11 cellular contexts compared by ENCODE assay signal in genomic region chr19:16569609-16570320, GRCh38. TPM values are rescaled to one million over a fixed set of nuclear protein-coding genes. Genes with fewer than 3 reads are reported as not detected.
A peak's percentile ranks its signal among the peaks of the same experiment; 100 is the strongest.
DNase-seq lines count a peak whose midpoint lies in the region; ATAC-seq, FAIRE-seq and TF ChIP-seq lines count a peak whose summit lies in the region.
"Had no signal": no experiment of that assay in that cellular context is flagged by ENCODE, and none has a peak within 500 bp of the region (broad histone marks: within the 10 kb centered on the region; RNA-seq: fewer than 3 reads in every experiment).

No MANE protein-coding gene starts in this region.

- peaks cover 12 to 17% of the 10 kb centered on the region in 2 donors for H3K36me3 Mint-ChIP-seq in activated T-cell treated with anti-CD3 and anti-CD28 coated beads, Interleukin-2, amount 50 U/mL, for 72 hours (ENCODE audit: insufficient read depth in 2 of 2)
- H3K36me3 Mint-ChIP-seq in activated CD4-positive, alpha-beta memory T cell treated with anti-CD3 and anti-CD28 coated beads, Interleukin-2, amount 10 ng/mL, durations not matched to agents 7 days and 5 days (ENCODE audit: low read depth): peaks cover 67% of the 10 kb centered on the region
- peaks cover 26% of the 10 kb centered on the region for H3K36me3 Mint-ChIP-seq in stimulated activated memory B cell treated with anti-CD40 and anti-IgM and Interleukin-4, amounts not matched to agents 10 μg/mL and 1 μg/mL and 100 μg/mL, for 72 hours

- POLR2A ChIA-PET in activated CD4-positive, alpha-beta memory T cell treated with anti-CD3 and anti-CD28 coated beads, Interleukin-2, amount 10 ng/mL, durations not matched to agents 7 days and 5 days (lab: Charles Lee): interaction anchor here (1.0 to 3.4 kb wide), 3 partner anchors 15 to 58 kb away, joined by 3 to 14 read pairs (median 6); partner anchors contain the start of gene MED26

- CTCF ChIA-PET in activated CD4-positive, alpha-beta memory T cell treated with anti-CD3 and anti-CD28 coated beads, Interleukin-2, amount 10 ng/mL, durations not matched to agents 7 days and 5 days (lab: Charles Lee): no interaction called here

- no peak overlapping the region for H3K4me3 ChIP-seq in left lung
- H3K4me3 ChIP-seq: testis had no signal

- peaks cover 35 to 61% of the 10 kb centered on the region in 2 donors for H3K4me1 ChIP-seq in left lung

- intact Hi-C loops in left lung (cut with DNase I): loop anchor here in 1 of 2 donors (10.0 kb wide), 1 partner anchor 55 kb away; the partner anchor contains the start of gene MED26

- H3K4me3 Mint-ChIP-seq in activated T-cell treated with anti-CD3 and anti-CD28 coated beads, Interleukin-2, amount 50 U/mL, for 72 hours: peak overlapping the region in 1 of 2 donors; percentile 20
- peak overlapping the region; percentile 87 for H3K4me3 Mint-ChIP-seq in activated CD4-positive, alpha-beta memory T cell treated with anti-CD3 and anti-CD28 coated beads, Interleukin-2, amount 10 ng/mL, durations not matched to agents 7 days and 5 days
- no peak overlapping the region for H3K4me3 Mint-ChIP-seq in stimulated activated memory B cell treated with anti-CD40 and anti-IgM and Interleukin-4, amounts not matched to agents 10 μg/mL and 1 μg/mL and 100 μg/mL, for 72 hours

- no peaks in the 10 kb centered on the region for H3K27me3 ChIP-seq in left lung
- H3K27me3 ChIP-seq: testis had no signal

- H3K4me1 Mint-ChIP-seq in activated T-cell treated with anti-CD3 and anti-CD28 coated beads, Interleukin-2, amount 50 U/mL, for 72 hours (ENCODE audit: low read depth): peaks cover 68% of the 10 kb centered on the region
- H3K4me1 Mint-ChIP-seq in activated CD4-positive, alpha-beta memory T cell treated with anti-CD3 and anti-CD28 coated beads, Interleukin-2, amount 10 ng/mL, durations not matched to agents 7 days and 5 days: peaks cover 76% of the 10 kb centered on the region
- H3K4me1 Mint-ChIP-seq in stimulated activated memory B cell treated with anti-CD40 and anti-IgM and Interleukin-4, amounts not matched to agents 10 μg/mL and 1 μg/mL and 100 μg/mL, for 72 hours: peaks cover 59% of the 10 kb centered on the region

- H3K27ac ChIP-seq in left lung: peak overlapping the region; percentile 45 to 76
- H3K27ac ChIP-seq: testis had no signal

- no peak for DNase-seq in activated T-cell treated with anti-CD3 and anti-CD28 coated beads, Interleukin-2, amount 50 U/mL, for 72 hours
- DNase-seq in activated T-cell treated with anti-CD3 and anti-CD28 coated beads, Interleukin-2, amount 50 U/mL, for 1 hour: no peak
- no peak for DNase-seq in activated CD4-positive, alpha-beta memory T cell treated with anti-CD3 and anti-CD28 coated beads, Interleukin-2, amount 10 ng/mL, durations not matched to agents 7 days and 5 days
- DNase-seq in left lung (peak in 1 of 2 donors; percentile 70), epidermal melanocyte (ENCODE audit: insufficient read length, low spot score) (no peak), D721Med (ENCODE audit: insufficient read length, low spot score) (no peak), H4 (ENCODE audit: low spot score) (no peak)
- DNase-seq: cerebellar nuclear complex, NCI-H2029 treated with DMSO at 0.1 percent for 48 hours, testis had no signal

- FAIRE-seq in D721Med (lab: Jason Lieb, UNC): no peak

- ATAC-seq in activated T-cell treated with anti-CD3 and anti-CD28 coated beads, Interleukin-2, amount 50 U/mL, for 72 hours (replicated peaks in 1 of 2): no peak
- peak; percentile 47 for ATAC-seq in left lung
- ATAC-seq in stimulated activated memory B cell treated with anti-CD40 and anti-IgM and Interleukin-4, amounts not matched to agents 10 μg/mL and 1 μg/mL and 100 μg/mL, for 72 hours: no peak

- H3K27ac Mint-ChIP-seq in activated T-cell treated with anti-CD3 and anti-CD28 coated beads, Interleukin-2, amount 50 U/mL, for 72 hours: peak overlapping the region; percentile 79
- H3K27ac Mint-ChIP-seq in activated CD4-positive, alpha-beta memory T cell treated with anti-CD3 and anti-CD28 coated beads, Interleukin-2, amount 10 ng/mL, durations not matched to agents 7 days and 5 days: peak overlapping the region; percentile 31
- peak overlapping the region; percentile 53 for H3K27ac Mint-ChIP-seq in stimulated activated memory B cell treated with anti-CD40 and anti-IgM and Interleukin-4, amounts not matched to agents 10 μg/mL and 1 μg/mL and 100 μg/mL, for 72 hours

- peaks cover 0 to 51% of the 10 kb centered on the region in 2 donors for H3K36me3 ChIP-seq in left lung

- H3K27me3 Mint-ChIP-seq in activated T-cell treated with anti-CD3 and anti-CD28 coated beads, Interleukin-2, amount 50 U/mL, for 72 hours (ENCODE audit: low read depth): no peaks in the 10 kb centered on the region
- no peaks in the 10 kb centered on the region for H3K27me3 Mint-ChIP-seq in activated CD4-positive, alpha-beta memory T cell treated with anti-CD3 and anti-CD28 coated beads, Interleukin-2, amount 10 ng/mL, durations not matched to agents 7 days and 5 days
- no peaks in the 10 kb centered on the region for H3K27me3 Mint-ChIP-seq in stimulated activated memory B cell treated with anti-CD40 and anti-IgM and Interleukin-4, amounts not matched to agents 10 μg/mL and 1 μg/mL and 100 μg/mL, for 72 hours

- H3K9me3 Mint-ChIP-seq in activated T-cell treated with anti-CD3 and anti-CD28 coated beads, Interleukin-2, amount 50 U/mL, for 72 hours: no peaks in the 10 kb centered on the region
- no peaks in the 10 kb centered on the region for H3K9me3 Mint-ChIP-seq in activated CD4-positive, alpha-beta memory T cell treated with anti-CD3 and anti-CD28 coated beads, Interleukin-2, amount 10 ng/mL, durations not matched to agents 7 days and 5 days
- no peaks in the 10 kb centered on the region for H3K9me3 Mint-ChIP-seq in stimulated activated memory B cell treated with anti-CD40 and anti-IgM and Interleukin-4, amounts not matched to agents 10 μg/mL and 1 μg/mL and 100 μg/mL, for 72 hours

- no peak for TF ChIP-seq CTCF in left lung (IDR thresholded peaks at IDR 0.05)
- no peak for TF ChIP-seq CTCF in D721Med (IDR thresholded peaks at IDR 0.05; ENCODE audit: insufficient read depth, missing control alignments)

- H3K9me3 ChIP-seq in left lung: no peaks in the 10 kb centered on the region
- H3K9me3 ChIP-seq: testis had no signal

RNA-seq across cellular contexts. Expression of gene SLC35E1, which starts 2.5 kb away (rescaled TPM):
- 10 to 100 TPM; 36.5 to 39.5 TPM for total RNA-seq in activated T-cell treated with anti-CD3 and anti-CD28 coated beads, Interleukin-2, amount 50 U/mL, for 72 hours
- total RNA-seq in activated CD4-positive, alpha-beta memory T cell treated with anti-CD3 and anti-CD28 coated beads, Interleukin-2, amount 10 ng/mL, durations not matched to agents 7 days and 5 days: 10 to 100 TPM; 57.3 to 57.7 TPM
- total RNA-seq in left lung: 10 to 100 TPM; 47.0 to 55.9 TPM
- total RNA-seq in H4 (2014; rRNA removed; shearing (Covaris generic)): 19.6 and 29.6 TPM in 2 replicates

RNA-seq across cellular contexts. Expression of gene CHERP, which starts 27.5 kb away (rescaled TPM):
- 10 to 100 TPM; 54.8 to 59.6 TPM for total RNA-seq in activated T-cell treated with anti-CD3 and anti-CD28 coated beads, Interleukin-2, amount 50 U/mL, for 72 hours
- total RNA-seq in activated CD4-positive, alpha-beta memory T cell treated with anti-CD3 and anti-CD28 coated beads, Interleukin-2, amount 10 ng/mL, durations not matched to agents 7 days and 5 days: 10 to 100 TPM; 50.8 to 53.6 TPM
- total RNA-seq in left lung: 10 to 100 TPM; 28.1 to 38.0 TPM
- total RNA-seq in H4 (2014; rRNA removed; shearing (Covaris generic)): 2.2 and 4.1 TPM in 2 replicates

RNA-seq across cellular contexts. Expression of gene MED26, which starts 58.2 kb away (rescaled TPM):
- total RNA-seq in activated T-cell treated with anti-CD3 and anti-CD28 coated beads, Interleukin-2, amount 50 U/mL, for 72 hours: 10 to 100 TPM; 18.6 to 20.2 TPM
- 10 to 100 TPM; 15.5 to 15.9 TPM for total RNA-seq in activated CD4-positive, alpha-beta memory T cell treated with anti-CD3 and anti-CD28 coated beads, Interleukin-2, amount 10 ng/mL, durations not matched to agents 7 days and 5 days
- total RNA-seq in left lung: 10 to 100 TPM; 10.0 to 10.3 TPM
- total RNA-seq in H4 (2014; rRNA removed; shearing (Covaris generic)): 4.2 and 4.8 TPM in 2 replicates
